ENCODE assay signal across 11 cellular contexts in genomic region chr1:22252248-22252647, GRCh38.
"Had no signal": no experiment of that assay in that cellular context is flagged by ENCODE, and none has a peak within 500 bp of the region (broad histone marks: within the 10 kb centered on the region; RNA-seq: fewer than 3 reads in every experiment).

No MANE protein-coding gene starts in this region.

- H3K36me3 Mint-ChIP-seq: activated naive CD4-positive, alpha-beta T cell treated with anti-CD3 and anti-CD28 coated beads, Interleukin-2, amount 10 ng/mL, durations not matched to agents 7 days and 5 days had no signal

- H3K27ac Mint-ChIP-seq: activated naive CD4-positive, alpha-beta T cell treated with anti-CD3 and anti-CD28 coated beads, Interleukin-2, amount 10 ng/mL, durations not matched to agents 7 days and 5 days; activated T-helper 2 cell treated with anti-CD3 and anti-CD28 coated beads, Interferon-gamma antibody, Interleukin-2, Interleukin-4, amounts not matched to agents 10 μg/mL and 5 μg/mL and 100 μg/mL, durations not matched to agents 14 hours and 24 hours and 36 hours; T-helper 2 cell treated with Interferon-gamma antibody and Interleukin-4, amounts not matched to agents 5 μg/mL and 100 μg/mL, for 36 hours had no signal

- H3K9me3 ChIP-seq: left lung, ovary, spleen had no signal

- H3K27ac ChIP-seq: cardiac muscle cell, left lung, ovary had no signal

- DNase-seq: activated naive CD4-positive, alpha-beta T cell treated with anti-CD3 and anti-CD28 coated beads, Interleukin-2, amount 10 ng/mL, durations not matched to agents 7 days and 5 days; activated T-cell treated with anti-CD3 and anti-CD28 coated beads for 4 hours; mammary epithelial cell; ovary; spleen had no signal

- H3K27me3 ChIP-seq: cardiac muscle cell, ovary had no signal

- H3K4me3 ChIP-seq: cardiac muscle cell, left lung, ovary, spleen had no signal

- H3K4me1 Mint-ChIP-seq: activated naive CD4-positive, alpha-beta T cell treated with anti-CD3 and anti-CD28 coated beads, Interleukin-2, amount 10 ng/mL, durations not matched to agents 7 days and 5 days had no signal

- ATAC-seq: activated CD4-positive, CD25-positive, alpha-beta regulatory T cell treated with anti-CD3 and anti-CD28 coated beads, Interleukin-2, amount 50 U/mL, for 24 hours; left lung; sciatic nerve had no signal

- H3K36me3 ChIP-seq: cardiac muscle cell, left lung, ovary, spleen had no signal

- H3K4me3 Mint-ChIP-seq: activated naive CD4-positive, alpha-beta T cell treated with anti-CD3 and anti-CD28 coated beads, Interleukin-2, amount 10 ng/mL, durations not matched to agents 7 days and 5 days; T-helper 2 cell treated with Interferon-gamma antibody and Interleukin-4, amounts not matched to agents 5 μg/mL and 100 μg/mL, for 36 hours had no signal

- H3K9me3 Mint-ChIP-seq: activated naive CD4-positive, alpha-beta T cell treated with anti-CD3 and anti-CD28 coated beads, Interleukin-2, amount 10 ng/mL, durations not matched to agents 7 days and 5 days; activated T-helper 2 cell treated with anti-CD3 and anti-CD28 coated beads, Interferon-gamma antibody, Interleukin-2, Interleukin-4, amounts not matched to agents 10 μg/mL and 5 μg/mL and 100 μg/mL, durations not matched to agents 14 hours and 24 hours and 36 hours; T-helper 2 cell treated with Interferon-gamma antibody and Interleukin-4, amounts not matched to agents 5 μg/mL and 100 μg/mL, for 36 hours had no signal
